Comparison of ENCODE assay signal across 16 cellular contexts in the genomic region with DNA sequence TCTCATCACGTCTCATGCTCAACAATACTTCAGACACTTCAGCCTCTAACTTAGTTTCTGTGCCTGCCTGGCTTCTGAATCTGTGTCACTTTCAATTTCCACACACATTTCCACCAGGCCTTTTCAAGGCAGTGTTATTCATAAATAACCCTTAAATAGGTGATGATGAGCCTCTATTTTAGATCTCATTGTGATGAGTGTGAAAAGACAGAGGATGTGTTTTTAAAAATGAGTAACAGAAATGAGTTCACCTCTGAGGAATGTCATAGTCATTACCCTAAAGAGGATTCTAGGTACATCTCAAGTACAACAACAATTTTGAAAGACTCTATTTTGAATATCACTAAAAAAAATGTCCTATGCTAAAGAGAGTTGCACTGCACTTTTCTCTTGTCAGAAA.
DNase-seq lines count a peak whose midpoint lies in the region; ATAC-seq, FAIRE-seq and TF ChIP-seq lines count a peak whose summit lies in the region.
"Had no signal": no experiment of that assay in that cellular context is flagged by ENCODE, and none has a peak within 500 bp of the region (broad histone marks: within the 10 kb centered on the region; RNA-seq: fewer than 3 reads in every experiment).

No MANE protein-coding gene starts in this region.

- TF ChIP-seq EP300 in upper lobe of left lung (IDR thresholded peaks at IDR 0.05) = no peak

- peak; percentile 32 for DNase-seq in ACHN
- DNase-seq in H54 (ENCODE audit: insufficient read length, low spot score) = peak; percentile 25
- DNase-seq in SW 1271 (lab: John Stamatoyannopoulos, UW) = peak; percentile 7 to 40
- peak; percentile 58 to 74 for DNase-seq in foreskin keratinocyte
- no peak for DNase-seq in upper lobe of left lung
- DNase-seq: activated B cell treated with CpG ODN at 0.5 μM for 24 hours; naive thymus-derived CD4-positive, alpha-beta T cell; NCI-H2107; NCI-H774; stimulated activated naive CD4-positive, alpha-beta T cell; trophoblast cell had no signal

- H3K27ac ChIP-seq in foreskin keratinocyte (no peak overlapping the region), upper lobe of left lung (no peak overlapping the region)

- TF ChIP-seq POLR2A in H54 (IDR thresholded peaks at IDR 0.05; ENCODE audit: low read depth, low read length) = no peak
- TF ChIP-seq POLR2A in upper lobe of left lung (IDR thresholded peaks at IDR 0.05) = no peak

- peak; percentile 89 for ATAC-seq in foreskin keratinocyte
- no peak for ATAC-seq in GM18517 (IDR thresholded peaks at IDR 0.05; ENCODE audit: unreplicated experiment)
- no peak for ATAC-seq in upper lobe of left lung (ENCODE audit: low FRiP score in 2 of 2)
- no peak for ATAC-seq in GM21786 (IDR thresholded peaks at IDR 0.05; ENCODE audit: unreplicated experiment)
- ATAC-seq in GM18498 (IDR thresholded peaks at IDR 0.05; ENCODE audit: unreplicated experiment) = no peak
- ATAC-seq: naive thymus-derived CD4-positive, alpha-beta T cell had no signal

- FAIRE-seq in H54 (lab: Jason Lieb, UNC) = no peak
- FAIRE-seq: D721Med, GM18507 had no signal

- in situ Hi-C loops in ACHN (cut with HindIII; ENCODE audit: low pct_ligation_motif_present, low pct_unique_long_range_greater_than_20kb, low sequenced_read_pairs) = no loop called here

- no peak overlapping the region for H3K4me3 ChIP-seq in upper lobe of left lung

- no peaks in the 10 kb centered on the region for H3K27me3 ChIP-seq in foreskin keratinocyte
- H3K27me3 ChIP-seq in upper lobe of left lung = no peaks in the 10 kb centered on the region

- WGBS in upper lobe of left lung, 2 donors = 86 to 100% methylated on average over 1 of the region's 1 CpG

- TF ChIP-seq CTCF in foreskin keratinocyte (conservative IDR thresholded peaks at IDR 0.05) = no peak
- no peak for TF ChIP-seq CTCF in upper lobe of left lung (IDR thresholded peaks at IDR 0.05)

- no peaks in the 10 kb centered on the region for H3K9me3 ChIP-seq in upper lobe of left lung

- no peaks in the 10 kb centered on the region for H3K36me3 ChIP-seq in upper lobe of left lung

- H3K4me1 ChIP-seq in foreskin keratinocyte (no peaks in the 10 kb centered on the region), upper lobe of left lung (no peaks in the 10 kb centered on the region)

Comparison
In these comparisons a context has a peak if more than half of its experiments do, and no peak if none do; other contexts are left out.
1. DNase-seq: peak in ACHN (single experiment), H54 (single experiment), SW 1271 (2 of 2) and foreskin keratinocyte (2 of 2); none in upper lobe of left lung (0 of 2).